Comparison of ENCODE assay signal across 7 cellular contexts in genomic region chr3:99172736-99173657, GRCh38.
DNase-seq lines count a peak whose midpoint lies in the region; ATAC-seq and TF ChIP-seq lines count a peak whose summit lies in the region.

No MANE protein-coding gene starts in this region.

- DNase-seq in DMS114 treated with DMSO at 0.1 percent for 48 hours (lab: John Stamatoyannopoulos, UW; ENCODE audit: unreplicated experiment), result peak; percentile 25
- peak; percentile 65 for DNase-seq in HK-2 (ENCODE audit: unreplicated experiment)
- DNase-seq in OCI-M1 (lab: John Stamatoyannopoulos, UW), result peak; percentile 80
- DNase-seq in choroid plexus epithelial cell (ENCODE audit: low read depth), result peak; percentile 92
- peak; percentile 84 to 85 for DNase-seq in lung microvascular endothelial cell (ENCODE audit: low read depth in 2 of 2)

- TF ChIP-seq CTCF in choroid plexus epithelial cell (conservative IDR thresholded peaks at IDR 0.05; ENCODE audit: low read depth, low read length), result peak; percentile 87

- no peak overlapping the region for H3K4me3 ChIP-seq in choroid plexus epithelial cell (ENCODE audit: low read depth, low read length)

- ATAC-seq in GM19035 (IDR thresholded peaks at IDR 0.05; ENCODE audit: unreplicated experiment) (peak; percentile 74), HG02763 (IDR thresholded peaks at IDR 0.05; ENCODE audit: unreplicated experiment) (no peak)

Comparison
In these comparisons a context has a peak if more than half of its experiments do, and no peak if none do; other contexts are left out.
1. DNase-seq: peak in every context shown above with its lines; median percentile 92 in choroid plexus epithelial cell; 84 in lung microvascular endothelial cell; 80 in OCI-M1; 65 in HK-2; 25 in DMS114 treated with DMSO at 0.1 percent for 48 hours.